ENCODE assay signal across 19 cellular contexts in genomic region chr4:106366026-106366425, GRCh38. TPM values are rescaled to one million over a fixed set of nuclear protein-coding genes. Genes with fewer than 3 reads are reported as not detected.
A peak's percentile ranks its signal among the peaks of the same experiment; 100 is the strongest.
DNase-seq lines count a peak whose midpoint lies in the region; ATAC-seq, FAIRE-seq and TF ChIP-seq lines count a peak whose summit lies in the region.
"Had no signal": no experiment of that assay in that cellular context is flagged by ENCODE, and none has a peak within 500 bp of the region (broad histone marks: within the 10 kb centered on the region; RNA-seq: fewer than 3 reads in every experiment).

No MANE protein-coding gene starts in this region.

- no peaks in the 10 kb centered on the region for H3K36me3 ChIP-seq in HCT116 (ENCODE audit: control insufficient read depth in 1 of 2, insufficient read depth in 2 of 2, low read length in 2 of 2)
- H3K36me3 ChIP-seq in ascending aorta, result no peaks in the 10 kb centered on the region
- H3K36me3 ChIP-seq in mammary epithelial cell (ENCODE audit: insufficient read depth, low read length), result no peaks in the 10 kb centered on the region
- H3K36me3 ChIP-seq: Peyer's patch, suprapubic skin had no signal

- BruUV-seq in HCT116 (replicated peaks; lab: Mats Ljungman, UMichigan) (no TSS peak), mammary epithelial cell (replicated peaks; lab: Mats Ljungman, UMichigan) (no TSS peak)

- no peaks in the 10 kb centered on the region for H3K4me1 Mint-ChIP-seq in stimulated activated effector memory CD8-positive, alpha-beta T cell treated with anti-CD3 and anti-CD28 coated beads, Interleukin-12 subunit alpha, Interleukin-12 subunit beta, amount 100 ng/mL, for 72 hours
- H3K4me1 Mint-ChIP-seq: naive B cell had no signal

- no peaks in the 10 kb centered on the region for H3K27me3 ChIP-seq in HCT116 (ENCODE audit: insufficient read depth, low read length)
- no peaks in the 10 kb centered on the region for H3K27me3 ChIP-seq in ascending aorta
- H3K27me3 ChIP-seq in mammary epithelial cell (ENCODE audit: insufficient read depth, low read length), result no peaks in the 10 kb centered on the region
- H3K27me3 ChIP-seq: Peyer's patch had no signal

- H3K4me2 ChIP-seq in HCT116 (ENCODE audit: low read length), result peak overlapping the region; percentile 5; the same call in 1 of the 2 replicates
- no peak overlapping the region for H3K4me2 ChIP-seq in mammary epithelial cell (ENCODE audit: insufficient read depth, low read depth, low read length)
- H3K4me2 ChIP-seq: GM23338 had no signal

- TF ChIP-seq POLR2A in HCT116 (IDR thresholded peaks at IDR 0.05; ENCODE audit: borderline replicate concordance, extremely low read depth, insufficient read depth, insufficient read length) (no peak), GM12892 (IDR thresholded peaks at IDR 0.05; ENCODE audit: low read depth, low read length) (no peak)

- no peak overlapping the region for H3K27ac Mint-ChIP-seq in stimulated activated effector memory CD8-positive, alpha-beta T cell treated with anti-CD3 and anti-CD28 coated beads, Interleukin-12 subunit alpha, Interleukin-12 subunit beta, amount 100 ng/mL, for 72 hours
- H3K27ac Mint-ChIP-seq: CD8-positive, alpha-beta T cell; GM23338; naive B cell had no signal

- H3K9ac ChIP-seq in HCT116 (ENCODE audit: low read length) (no peak overlapping the region), mammary epithelial cell (ENCODE audit: insufficient read depth, low read length) (no peak overlapping the region)

- H3K9me3 Mint-ChIP-seq in stimulated activated effector memory CD8-positive, alpha-beta T cell treated with anti-CD3 and anti-CD28 coated beads, Interleukin-12 subunit alpha, Interleukin-12 subunit beta, amount 100 ng/mL, for 72 hours, result no peaks in the 10 kb centered on the region
- H3K9me3 Mint-ChIP-seq: CD8-positive, alpha-beta T cell; GM23338 had no signal

- CTCF ChIA-PET in HCT116 (lab: Charles Lee), result no interaction called here
- CTCF ChIA-PET in mammary epithelial cell (lab: Charles Lee; ENCODE audit: low non-redundant PET), result interaction anchor here (0.5 to 1.3 kb wide), 2 partner anchors 100 to 424 kb away, joined by 4 to 26 read pairs; no protein-coding TSS in a partner anchor

- H3K9me3 ChIP-seq in HCT116 (ENCODE audit: control insufficient read depth in 1 of 2, insufficient read depth in 1 of 2, low read depth in 1 of 2, low read length in 2 of 2) (no peaks in the 10 kb centered on the region), ascending aorta (no peaks in the 10 kb centered on the region), mammary epithelial cell (replicated peaks; ENCODE audit: insufficient read depth, low read length) (no peaks in the 10 kb centered on the region)
- H3K9me3 ChIP-seq: Peyer's patch, suprapubic skin had no signal

- H4K20me1 ChIP-seq in HCT116 (ENCODE audit: insufficient read depth), result no peaks in the 10 kb centered on the region
- H4K20me1 ChIP-seq in mammary epithelial cell (ENCODE audit: insufficient read depth, low read length), result no peaks in the 10 kb centered on the region

- in situ Hi-C loops in mammary epithelial cell (cut with MboI; ENCODE audit: low sequenced_read_pairs in 2 of 2), result loop anchor here (5.0 to 25.0 kb wide), 4 partner anchors 139 to 521 kb away; no protein-coding TSS in a partner anchor

- H3K4me3 Mint-ChIP-seq in stimulated activated effector memory CD8-positive, alpha-beta T cell treated with anti-CD3 and anti-CD28 coated beads, Interleukin-12 subunit alpha, Interleukin-12 subunit beta, amount 100 ng/mL, for 72 hours, result no peak overlapping the region
- H3K4me3 Mint-ChIP-seq: CD8-positive, alpha-beta T cell; GM23338; naive B cell had no signal

- TF ChIP-seq CTCF in HCT116 (IDR thresholded peaks at IDR 0.05 in 2 of 3, conservative IDR thresholded peaks at IDR 0.05 in 1 of 3; ENCODE audit: borderline replicate concordance in 1 of 3, insufficient read depth in 1 of 3, low read depth in 2 of 3, low read length in 2 of 3), result no peak
- no peak for TF ChIP-seq CTCF in ascending aorta (IDR thresholded peaks at IDR 0.05)
- TF ChIP-seq CTCF in mammary epithelial cell (conservative IDR thresholded peaks at IDR 0.05 in 1 of 2, IDR thresholded peaks at IDR 0.05 in 1 of 2; ENCODE audit: extremely low read depth in 1 of 2, insufficient read depth in 1 of 2, low read depth in 1 of 2, low read length in 2 of 2), result no peak

- H3K79me2 ChIP-seq in HCT116 (ENCODE audit: insufficient read depth, low read length) (no peaks in the 10 kb centered on the region), mammary epithelial cell (ENCODE audit: insufficient read depth, low read length) (no peaks in the 10 kb centered on the region)

- no peak overlapping the region for H3K4me3 ChIP-seq in HCT116 (replicated peaks in 1 of 2; ENCODE audit: low read depth in 1 of 2, low read length in 2 of 2)
- H3K4me3 ChIP-seq in ascending aorta, result no peak overlapping the region
- H3K4me3 ChIP-seq in mammary epithelial cell (replicated peaks in 1 of 3; ENCODE audit: insufficient read depth in 1 of 3, low read depth in 2 of 3, low read length in 3 of 3), result no peak overlapping the region
- H3K4me3 ChIP-seq: GM23338, Peyer's patch, suprapubic skin had no signal

- H2AFZ ChIP-seq in HCT116 (ENCODE audit: low read depth, low read length, poor library complexity, severe bottlenecking) (no peak overlapping the region), mammary epithelial cell (ENCODE audit: low read depth, low read length) (no peak overlapping the region)
- H2AFZ ChIP-seq: GM23338 had no signal

- H3K36me3 Mint-ChIP-seq in stimulated activated effector memory CD8-positive, alpha-beta T cell treated with anti-CD3 and anti-CD28 coated beads, Interleukin-12 subunit alpha, Interleukin-12 subunit beta, amount 100 ng/mL, for 72 hours, result no peaks in the 10 kb centered on the region
- H3K36me3 Mint-ChIP-seq: CD8-positive, alpha-beta T cell; naive B cell had no signal

- no peaks in the 10 kb centered on the region for H3K9me2 ChIP-seq in HCT116 (ENCODE audit: insufficient read depth)

- RAD21 ChIA-PET in HCT116 (lab: Charles Lee; ENCODE audit: low non-redundant PET in 1 of 2, low total read pairs in 2 of 2, uncharacterized antibody in 2 of 2, unreplicated experiment in 2 of 2), result no interaction called here

- dilution Hi-C loops in mammary epithelial cell (cut with HindIII; ENCODE audit: low sequenced_read_pairs), result no loop called here

- no peak for FAIRE-seq in GM12892 (lab: Jason Lieb, UNC)

- POLR2A ChIA-PET in HCT116 (lab: Charles Lee), result no interaction called here

- DNase-seq in HCT116 (ENCODE audit: low read depth, low spot score) (no peak), ascending aorta (ENCODE audit: low spot score in 2 of 2) (no peak), hepatic stellate cell (ENCODE audit: low spot score) (peak; percentile 2), HUDEP-2 (lab: John Stamatoyannopoulos, UW; ENCODE audit: unreplicated experiment in 76 of 76) (no peak), mammary epithelial cell (no peak), GM12892 (ENCODE audit: insufficient read length) (no peak)
- DNase-seq in stimulated activated effector memory CD8-positive, alpha-beta T cell treated with anti-CD3 and anti-CD28 coated beads, Interleukin-12 subunit alpha, Interleukin-12 subunit beta, amount 100 ng/mL, for 72 hours (ENCODE audit: low spot score in 2 of 2), result no peak
- DNase-seq: CD8-positive, alpha-beta T cell; DMS79 treated with DMSO at 0.1 percent for 48 hours; left ventricle myocardium superior; naive B cell; NCI-H2081; NCI-H69; Peyer's patch; posterior cingulate gyrus had no signal

- TF ChIP-seq RAD21 in HCT116 (IDR thresholded peaks at IDR 0.05; ENCODE audit: low read depth), result no peak

- intact Hi-C loops in HCT116 (cut with micrococcal nuclease), result no loop called here
- intact Hi-C loops in ascending aorta (cut with DNase I), result loop anchor here (2.0 to 10.0 kb wide), 5 partner anchors 99 to 1639 kb away; partner anchors contain the start of gene DKK2
- intact Hi-C loops in mammary epithelial cell (cut with micrococcal nuclease), result loop anchor here (5.0 to 10.0 kb wide), 3 partner anchors 39 to 249 kb away; no protein-coding TSS in a partner anchor

- no peak overlapping the region for H3K27ac ChIP-seq in HCT116 (ENCODE audit: low read depth, low read length)
- peak overlapping the region; percentile 55 to 86 for H3K27ac ChIP-seq in ascending aorta
- no peak overlapping the region for H3K27ac ChIP-seq in mammary epithelial cell (ENCODE audit: insufficient read depth, low read depth, low read length)
- H3K27ac ChIP-seq: Peyer's patch, suprapubic skin had no signal

- no peak for ATAC-seq in HCT116
- peak; percentile 47 for ATAC-seq in stimulated activated effector memory CD8-positive, alpha-beta T cell treated with anti-CD3 and anti-CD28 coated beads, Interleukin-12 subunit alpha, Interleukin-12 subunit beta, amount 100 ng/mL, for 72 hours
- ATAC-seq: CD8-positive, alpha-beta T cell; GM23338 had no signal

- peaks cover 0 to 11% of the 10 kb centered on the region in 2 experiments; a peak in 2 of 4 replicates for H3K4me1 ChIP-seq in HCT116 (ENCODE audit: control insufficient read depth in 1 of 2, insufficient read depth in 2 of 2, low read length in 2 of 2)
- peaks cover 0 to 14% of the 10 kb centered on the region in 2 donors for H3K4me1 ChIP-seq in ascending aorta
- peaks cover 12% of the 10 kb centered on the region for H3K4me1 ChIP-seq in mammary epithelial cell (ENCODE audit: insufficient read depth, low read length)
- H3K4me1 ChIP-seq: Peyer's patch, suprapubic skin had no signal

TF ChIP-seq in HCT116, 20 proteins besides CTCF, POLR2A, EP300 and RAD21 (continues in another document):
- TF ChIP-seq MAX (IDR thresholded peaks at IDR 0.05), result no peak
- TF ChIP-seq JUND (IDR thresholded peaks at IDR 0.05), result no peak
- TF ChIP-seq EGR1 (IDR thresholded peaks at IDR 0.05; ENCODE audit: low read depth), result no peak
- TF ChIP-seq SP1 (IDR thresholded peaks at IDR 0.05; ENCODE audit: low read depth), result no peak
- TF ChIP-seq ZFX (IDR thresholded peaks at IDR 0.05), result no peak
- TF ChIP-seq SRF (IDR thresholded peaks at IDR 0.05; ENCODE audit: low read depth), result no peak

RNA-seq across cellular contexts. Expression of gene GIMD1, which starts 2.6 kb away (rescaled TPM):
- total RNA-seq in HCT116 (2021; ENCODE audit: unreplicated experiment), result not detected
- polyA plus RNA-seq in HCT116 (2012), result not detected in 2 replicates
- total RNA-seq in ascending aorta, result not detected
- total RNA-seq in mammary epithelial cell, result not detected
- polyA plus RNA-seq in mammary epithelial cell, result not detected
- not detected for polyA minus RNA-seq in mammary epithelial cell
- polyA plus RNA-seq in GM12892 (2012; ENCODE audit: missing spikeins), result not detected
- total RNA-seq: activated CD8-positive, alpha-beta memory T cell treated with anti-CD3 and anti-CD28 coated beads for 36 hours; CD8-positive, alpha-beta T cell; dermis microvascular lymphatic vessel endothelial cell; GM23338; left ventricle myocardium superior; suprapubic skin had no signal
- polyA plus RNA-seq: GM23338 had no signal

RNA-seq across cellular contexts. Expression of gene AIMP1, which starts 49.7 kb away (rescaled TPM):
- total RNA-seq in HCT116 (2021; ENCODE audit: unreplicated experiment) (67.4 TPM), ascending aorta (14.9 TPM), mammary epithelial cell (10 to 100 TPM; 17.7 to 56.0 TPM)
- polyA plus RNA-seq in HCT116 (2012), result 19.3 and 26.5 TPM in 2 replicates
- polyA plus RNA-seq in mammary epithelial cell, result 17.4 TPM
- 3.3 TPM for polyA minus RNA-seq in mammary epithelial cell
- polyA plus RNA-seq in GM12892 (2012; ENCODE audit: missing spikeins), result 69.6 TPM

RNA-seq across cellular contexts. Expression of gene TBCK, which starts 50.0 kb away (rescaled TPM):
- total RNA-seq in HCT116 (2021; ENCODE audit: unreplicated experiment) (22.3 TPM), ascending aorta (35.7 TPM), mammary epithelial cell (10 to 100 TPM; 28.0 to 45.3 TPM)
- polyA plus RNA-seq in HCT116 (2012), result 4.2 and 6.3 TPM in 2 replicates
- 8.3 TPM for polyA plus RNA-seq in mammary epithelial cell
- 16.7 TPM for polyA minus RNA-seq in mammary epithelial cell
- 13.7 TPM for polyA plus RNA-seq in GM12892 (2012; ENCODE audit: missing spikeins)

Comparison
In these comparisons a context has a peak if more than half of its experiments do, and no peak if none do; other contexts are left out.
1. H3K27ac ChIP-seq: peak in ascending aorta (2 of 2); none in HCT116 (single experiment) and mammary epithelial cell (single experiment).